Comparison of ENCODE assay signal across 1 cellular context in genomic region chr16:27425961-27426360, GRCh38.
TF ChIP-seq lines count a peak whose summit lies in the region.

No MANE protein-coding gene starts in this region.

TF ChIP-seq in GM12878, 131 proteins besides CTCF, POLR2A, EP300 and RAD21 (continued from another document):
- TF ChIP-seq CHD4 (IDR thresholded peaks at IDR 0.05) (peak; percentile 94; the same call in 1 of the 2 replicates), KDM1A (IDR thresholded peaks at IDR 0.05; ENCODE audit: borderline replicate concordance) (0 out of 2 replicates have a peak, but pooled peaks have one; percentile 73)
